8 cellular contexts compared by ENCODE assay signal in the genomic region with DNA sequence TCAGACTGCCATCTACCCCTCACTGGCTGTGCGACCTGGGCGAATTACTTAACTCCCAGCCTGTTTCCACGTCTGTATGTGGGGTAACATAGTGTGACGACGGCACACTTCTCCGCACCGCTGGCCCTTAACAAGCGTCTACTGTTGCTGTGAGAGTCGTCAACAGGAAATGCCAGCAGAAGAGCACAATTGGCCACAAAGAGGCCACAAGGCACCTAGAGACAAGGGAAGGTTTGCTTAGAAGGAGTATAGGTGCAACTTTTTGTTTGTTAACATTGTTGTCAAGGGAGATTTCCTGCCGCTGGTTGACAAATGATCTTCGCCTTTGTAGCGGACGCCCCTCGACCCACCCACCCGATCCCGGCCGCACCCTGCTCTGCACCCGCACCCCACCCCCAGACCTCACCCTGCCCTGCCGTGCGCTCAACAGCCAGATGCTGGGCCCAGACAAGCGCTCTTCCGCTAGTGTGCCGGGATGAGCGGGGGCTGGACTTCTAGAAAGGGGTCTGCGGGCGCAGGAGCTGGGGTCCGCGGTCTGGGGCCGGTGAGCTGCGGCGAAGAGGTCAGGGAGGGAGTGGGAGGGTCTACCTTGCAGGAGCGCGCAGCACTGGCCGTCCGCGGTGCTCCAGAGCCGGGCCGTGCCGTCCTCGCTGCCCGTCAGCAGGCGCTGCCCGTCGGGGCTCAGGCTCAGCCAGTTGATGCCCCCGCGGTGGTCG. TPM values are rescaled to one million over a fixed set of nuclear protein-coding genes. Genes with fewer than 3 reads are reported as not detected.
DNase-seq lines count a peak whose midpoint lies in the region; ATAC-seq, FAIRE-seq and TF ChIP-seq lines count a peak whose summit lies in the region.

No MANE protein-coding gene starts in this region.

- H2BK12ac ChIP-seq in H1 (ENCODE audit: low read depth, low read length): peak overlapping the region; percentile 99

- DNase-seq in cardiac muscle cell (ENCODE audit: low read depth in 1 of 2, low spot score in 1 of 2): peak; percentile 55 to 80
- DNase-seq in Right ventricle myocardium inferior (ENCODE audit: missing footprints): no peak
- peak; percentile 78 for DNase-seq in T-helper 9 cell
- peak in 1 of 2 experiments; percentile 75 for DNase-seq in H1 (ENCODE audit: low read depth in 1 of 2, low spot score in 2 of 2)
- DNase-seq in NCI-H226: no peak

- H3K36me3 ChIP-seq in cardiac muscle cell: no peaks in the 10 kb centered on the region
- no peaks in the 10 kb centered on the region; a peak in 1 of 8 replicates for H3K36me3 ChIP-seq in H1 (ENCODE audit: control insufficient read depth in 2 of 4, insufficient read depth in 4 of 4, low read length in 3 of 4)
- no peaks in the 10 kb centered on the region for H3K36me3 ChIP-seq in neuron (ENCODE audit: insufficient read depth, low read length)

- no peak for FAIRE-seq in H1 (lab: Jason Lieb, UNC)

- TF ChIP-seq CTCF in cardiac muscle cell (IDR thresholded peaks at IDR 0.05; ENCODE audit: low read depth, low read length) (no peak), H1 (IDR thresholded peaks at IDR 0.05; ENCODE audit: control extremely low read depth in 1 of 3, insufficient read depth in 1 of 3, low read depth in 1 of 3, low read length in 3 of 3) (no peak)

- H3K18ac ChIP-seq in H1 (ENCODE audit: extremely low read depth, low read length): no peak overlapping the region; the same call in 1 of the 2 replicates

- H2BK5ac ChIP-seq in H1 (ENCODE audit: low read depth, low read length): peak overlapping the region; percentile 13; the same call in 1 of the 2 replicates

- ATAC-seq in Right ventricle myocardium inferior: no peak
- ATAC-seq in GM18520 (IDR thresholded peaks at IDR 0.05; ENCODE audit: unreplicated experiment): no peak
- ATAC-seq in HG02623 (IDR thresholded peaks at IDR 0.05; ENCODE audit: unreplicated experiment): no peak

- no peaks in the 10 kb centered on the region for H3K79me2 ChIP-seq in H1 (ENCODE audit: control insufficient read depth in 1 of 2, insufficient read depth in 2 of 2, low read length in 2 of 2)

- H3K9ac ChIP-seq in H1 (replicated peaks in 1 of 4; ENCODE audit: extremely low read depth in 1 of 4, low read depth in 3 of 4, low read length in 3 of 4): peak overlapping the region in 3 of 4 experiments; percentile 20 to 56 (median 29); a peak in 6 of 7 replicates

- H3K4me1 ChIP-seq in cardiac muscle cell (ENCODE audit: low read depth) (peaks cover 4% of the 10 kb centered on the region), H1 (replicated peaks in 1 of 4; ENCODE audit: control insufficient read depth in 3 of 4, insufficient read depth in 4 of 4, low read length in 3 of 4) (peaks cover 0 to 22% (median 16%) of the 10 kb centered on the region in 4 experiments; a peak in 6 of 7 replicates), neuron (ENCODE audit: insufficient read depth, low read length) (peaks cover 12% of the 10 kb centered on the region)

- H3K27ac ChIP-seq in cardiac muscle cell (peak overlapping the region; percentile 80), H1 (ENCODE audit: low read depth, low read length) (no peak overlapping the region)

- peaks cover 0 to 2% of the 10 kb centered on the region in 2 experiments for H4K20me1 ChIP-seq in H1 (replicated peaks in 1 of 2; ENCODE audit: control insufficient read depth in 1 of 2, insufficient read depth in 2 of 2, low read length in 2 of 2)

- H2BK15ac ChIP-seq in H1 (ENCODE audit: low read length): peak overlapping the region; percentile 21; the same call in 1 of the 2 replicates

- H2BK120ac ChIP-seq in H1 (replicated peaks; ENCODE audit: low read depth, low read length): no peak overlapping the region

- peak in 1 of 2 experiments; percentile 37; a peak in 2 of 3 replicates for TF ChIP-seq POLR2A in H1 (IDR thresholded peaks at IDR 0.05; ENCODE audit: control extremely low read depth in 1 of 2, low read depth in 2 of 2, low read length in 2 of 2)

- H3K23ac ChIP-seq in H1 (ENCODE audit: insufficient read length): no peak overlapping the region

- CTCF ChIA-PET in H1 (lab: Charles Lee; ENCODE audit: partially characterized antibody): interaction anchor here (0.9 to 3.2 kb wide), 4 partner anchors 21 to 41 kb away, joined by 3 to 11 read pairs (median 4); a partner anchor contains a TSS

- peaks cover 21% of the 10 kb centered on the region for H3K23me2 ChIP-seq in H1 (ENCODE audit: low read depth, low read length)

- H4K5ac ChIP-seq in H1 (ENCODE audit: insufficient read length, low read depth, low read length): no peak overlapping the region

- intact Hi-C loops in Right ventricle myocardium inferior (cut with DNase I): no loop called here

- H3K9me3 ChIP-seq in cardiac muscle cell (ENCODE audit: low read depth): no peaks in the 10 kb centered on the region
- H3K9me3 ChIP-seq in H1 (ENCODE audit: insufficient read depth in 2 of 2, low read depth in 1 of 2, low read length in 1 of 2): no peaks in the 10 kb centered on the region
- no peaks in the 10 kb centered on the region for H3K9me3 ChIP-seq in neuron (ENCODE audit: low read length)

- POLR2A ChIA-PET in H1 (lab: Charles Lee; ENCODE audit: partially characterized antibody): interaction anchor here (0.6 to 2.7 kb wide), 8 partner anchors 23 to 116 kb away, joined by 3 to 9 read pairs (median 4); a partner anchor contains a TSS

- no peak overlapping the region for H3K14ac ChIP-seq in H1 (ENCODE audit: insufficient read length)

- H3K27me3 ChIP-seq in cardiac muscle cell (no peaks in the 10 kb centered on the region), H1 (replicated peaks in 1 of 4; ENCODE audit: control insufficient read depth in 3 of 4, extremely low read depth in 1 of 4, insufficient read depth in 3 of 4, low read length in 3 of 4) (peaks cover 0 to 25% (median 15%) of the 10 kb centered on the region in 4 experiments; a peak in 5 of 7 replicates), neuron (ENCODE audit: insufficient read depth, low read length) (no peaks in the 10 kb centered on the region)

- H4K8ac ChIP-seq in H1 (ENCODE audit: extremely low read depth, insufficient read depth, low read length): no peak overlapping the region; the same call in 1 of the 2 replicates

- H2BK20ac ChIP-seq in H1 (ENCODE audit: low read length): no peak overlapping the region

- no peak overlapping the region for H3K56ac ChIP-seq in H1 (replicated peaks; ENCODE audit: insufficient read length, low read depth, low read length)

- H3K79me1 ChIP-seq in H1 (ENCODE audit: low read depth, low read length): no peaks in the 10 kb centered on the region; the same call in 1 of the 2 replicates

- 0 out of 2 replicates have a peak overlapping the region, but pooled peaks have one; percentile 32 for H2AK5ac ChIP-seq in H1 (ENCODE audit: low read depth, low read length)

- WGBS in H1 (ENCODE audit: extremely low coverage in 1 of 2, insufficient coverage in 1 of 2, insufficient read length in 1 of 2, insufficient replicate concordance in 2 of 2, low coverage in 1 of 2, low lambda C conversion rate in 2 of 2, missing lambda C conversion rate in 1 of 2), 2 experiments: 4% methylated on average over 38 of the region's 47 CpGs; no CpG with 5 or more reads in 1 of the 2 experiments

- no peak for TF ChIP-seq EP300 in H1 (IDR thresholded peaks at IDR 0.05; ENCODE audit: borderline replicate concordance in 1 of 2, low read depth in 2 of 2, low read length in 2 of 2)

- H2AFZ ChIP-seq in H1 (ENCODE audit: low read length) (0 out of 2 replicates have a peak overlapping the region, but pooled peaks have one; percentile 25), neuron (ENCODE audit: low read depth, low read length) (peak overlapping the region; percentile 95)

- H4K91ac ChIP-seq in H1 (replicated peaks; ENCODE audit: insufficient read length, low read length): peak overlapping the region; percentile 16

- H3K4ac ChIP-seq in H1 (replicated peaks; ENCODE audit: insufficient read length, low read depth, low read length): no peak overlapping the region

- no peak for TF ChIP-seq RAD21 in H1 (IDR thresholded peaks at IDR 0.05 in 1 of 2, conservative IDR thresholded peaks at IDR 0.05 in 1 of 2; ENCODE audit: low read depth in 2 of 2, low read length in 2 of 2)

- H3K4me3 ChIP-seq in cardiac muscle cell (peak overlapping the region; percentile 62), H1 (ENCODE audit: extremely low read depth in 1 of 4, insufficient read depth in 2 of 4, low read depth in 3 of 4, low read length in 4 of 4) (peak overlapping the region; percentile 69 to 84 (median 80)), neuron (ENCODE audit: low read length) (peak overlapping the region; percentile 70)

- peak overlapping the region; percentile 90 to 97 for H3K4me2 ChIP-seq in H1 (ENCODE audit: insufficient read depth in 1 of 2, low read depth in 2 of 2, low read length in 2 of 2)

TF ChIP-seq in H1, 55 proteins besides CTCF, POLR2A, EP300 and RAD21 (continues in another document):
- TF ChIP-seq TAF1 (IDR thresholded peaks at IDR 0.05; ENCODE audit: low read depth, low read length): 0 out of 2 replicates have a peak, but pooled peaks have one; percentile 8
- TF ChIP-seq CBX5 (IDR thresholded peaks at IDR 0.05; ENCODE audit: low read depth, low read length): no peak

RNA-seq across cellular contexts. Expression of a gene that starts 0.8 kb away (rescaled TPM):
- total RNA-seq in cardiac muscle cell (71.8 and 130 TPM in 2 replicates), Right ventricle myocardium inferior (0.41 TPM)
- polyA plus RNA-seq in cardiac muscle cell (58.8 and 87.0 TPM in 2 replicates), H1 (2011; rRNA removed) (12.7 and 22.1 TPM in 2 replicates)
- 14.9 and 15.8 TPM in 2 replicates for total RNA-seq in H1 (2021; fragmentation: NEBNext Ultra II Directional; extraction: Animal tissue kit (Norgen Biotek cat#: 25700))
- 16.7 TPM for polyA plus RNA-seq in H1 (2011; cell fraction: cytosol; rRNA removed)
- 81.5 TPM for polyA plus RNA-seq in H1 (2011; cell fraction: nucleus; rRNA removed)
- polyA plus RNA-seq in H1 (2012, experiment 1 of 2): 7.7 to 11.9 TPM (median 10.0 TPM) in 4 replicates
- 5.0 TPM for polyA plus RNA-seq in H1 (2012, experiment 2 of 2)
- polyA plus RNA-seq in H1 (2013, experiment 1 of 2): 7.4 TPM
- polyA plus RNA-seq in H1 (2013, experiment 2 of 2): 7.4 TPM
- 12.4 and 18.2 TPM in 2 replicates for polyA minus RNA-seq in H1 (2011; rRNA and poly(A)+ RNA removed)
- polyA minus RNA-seq in H1 (2011; cell fraction: cytosol; rRNA and poly(A)+ RNA removed): 10.6 TPM
- 30.4 TPM for polyA minus RNA-seq in H1 (2011; cell fraction: nucleus; rRNA and poly(A)+ RNA removed)

RNA-seq across cellular contexts. Expression of a gene that starts 30.9 kb away (rescaled TPM):
- 1.0 and 1.3 TPM in 2 replicates for total RNA-seq in cardiac muscle cell
- 0.46 and 0.77 TPM in 2 replicates for polyA plus RNA-seq in cardiac muscle cell
- total RNA-seq in Right ventricle myocardium inferior: not detected
- total RNA-seq in H1 (2021; fragmentation: NEBNext Ultra II Directional; extraction: Animal tissue kit (Norgen Biotek cat#: 25700)): 1.0 and 1.6 TPM in 2 replicates
- polyA plus RNA-seq in H1 (2011; rRNA removed): 0.98 and 1.3 TPM in 2 replicates
- polyA plus RNA-seq in H1 (2011; cell fraction: cytosol; rRNA removed): 0.81 TPM
- polyA plus RNA-seq in H1 (2011; cell fraction: nucleus; rRNA removed): 4.0 TPM
- polyA plus RNA-seq in H1 (2012, experiment 1 of 2): 0.43 to 1.7 TPM (median 1.5 TPM) in 4 replicates
- polyA plus RNA-seq in H1 (2012, experiment 2 of 2): 0.07 TPM
- polyA plus RNA-seq in H1 (2013, experiment 1 of 2): 0.57 TPM
- 0.42 TPM for polyA plus RNA-seq in H1 (2013, experiment 2 of 2)
- polyA minus RNA-seq in H1 (2011; rRNA and poly(A)+ RNA removed): 0.80 and 2.0 TPM in 2 replicates
- not detected for polyA minus RNA-seq in H1 (2011; cell fraction: cytosol; rRNA and poly(A)+ RNA removed)
- polyA minus RNA-seq in H1 (2011; cell fraction: nucleus; rRNA and poly(A)+ RNA removed): 2.5 TPM

Comparison
In these comparisons a context has a peak if more than half of its experiments do, and no peak if none do; other contexts are left out.
1. DNase-seq: peak in cardiac muscle cell (2 of 2) and T-helper 9 cell (single experiment); none in Right ventricle myocardium inferior (single experiment) and NCI-H226 (single experiment).
2. RNA of a gene that starts 0.8 kb away (total RNA-seq): 71.8 to 130 TPM in cardiac muscle cell and 14.9 to 15.8 TPM in H1; 0.41 TPM in Right ventricle myocardium inferior (single experiment); every median in the first group is over 10 times any median in the second.
3. Peak in every context shown above with its lines, with median percentiles within 50 percentile points of each other: H3K4me3 ChIP-seq.